31 cellular contexts compared by ENCODE assay signal in genomic region chr5:161089569-161089968, GRCh38.
"Had no signal": no experiment of that assay in that cellular context is flagged by ENCODE, and none has a peak within 500 bp of the region (broad histone marks: within the 10 kb centered on the region; RNA-seq: fewer than 3 reads in every experiment).

No MANE protein-coding gene starts in this region.

- H3K4me1 ChIP-seq: ascending aorta had no signal

- H3K36me3 ChIP-seq: ascending aorta, cardiac muscle cell had no signal

- H3K9me3 ChIP-seq: ascending aorta had no signal

- FAIRE-seq: bronchial epithelial cell, TTC549 had no signal

- H3K4me3 ChIP-seq: ascending aorta, cardiac muscle cell had no signal

- DNase-seq: activated B cell treated with CpG ODN at 0.5 μM for 24 hours; activated CD4-positive, alpha-beta memory T cell treated with anti-CD3 and anti-CD28 coated beads, Interleukin-2, amount 10 ng/mL, durations not matched to agents 7 days and 5 days; activated CD4-positive, alpha-beta T cell treated with anti-CD3 and anti-CD28 coated beads for 1 hour; activated CD4-positive, alpha-beta T cell treated with anti-CD3 and anti-CD28 coated beads for 36 hours; activated CD4-positive, alpha-beta T cell treated with anti-CD3 and anti-CD28 coated beads for 48 hours; activated CD4-positive, alpha-beta T cell treated with anti-CD3 and anti-CD28 coated beads, Interleukin-2, amount 10 ng/mL, durations not matched to agents 7 days and 5 days; activated CD4-positive, alpha-beta T cell treated with anti-CD3 and anti-CD28 coated beads, Interleukin-2, amount 50 U/mL, for 48 hours; activated CD8-positive, alpha-beta memory T cell treated with anti-CD3 and anti-CD28 coated beads for 24 hours; activated CD8-positive, alpha-beta memory T cell treated with anti-CD3 and anti-CD28 coated beads, Interleukin-2, amount 10 ng/mL, durations not matched to agents 7 days and 5 days; activated CD8-positive, alpha-beta memory T cell treated with anti-CD3 and anti-CD28 coated beads, Interleukin-2, amount 50 U/mL, for 48 hours; activated CD8-positive, alpha-beta T cell treated with anti-CD3 and anti-CD28 coated beads, Interleukin-2, amount 10 ng/mL, durations not matched to agents 7 days and 5 days; activated effector memory CD4-positive, alpha-beta T cell treated with Interleukin-2 at 50 U/mL for 16 hours; activated gamma-delta T cell treated with Interleukin-2 at 50 U/mL for 16 hours; activated naive CD4-positive, alpha-beta T cell treated with anti-CD3 and anti-CD28 coated beads, Interleukin-2, amount 10 ng/mL, durations not matched to agents 7 days and 5 days; activated naive CD4-positive, alpha-beta T cell treated with Interleukin-2 at 50 U/mL for 16 hours; activated naive CD8-positive, alpha-beta T cell treated with anti-CD3 and anti-CD28 coated beads, Interleukin-2, amount 10 ng/mL, durations not matched to agents 7 days and 5 days; activated naive CD8-positive, alpha-beta T cell treated with anti-CD3 and anti-CD28 coated beads, Interleukin-2, amount 50 U/mL, for 24 hours; activated T-cell treated with anti-CD3 and anti-CD28 coated beads, Interleukin-2, amount 50 U/mL, for 24 hours; activated T-cell treated with anti-CD3 and anti-CD28 coated beads, Interleukin-2, amount 50 U/mL, for 48 hours; amygdala; anterior cingulate cortex; caudate nucleus; cerebellar nuclear complex; T-helper 1 cell; T-helper 2 cell; T-helper 9 cell had no signal

- H3K27me3 ChIP-seq: ascending aorta, cardiac muscle cell had no signal

- H3K27ac ChIP-seq: ascending aorta, cardiac muscle cell, VCaP had no signal

- ATAC-seq: activated CD4-positive, alpha-beta T cell treated with anti-CD3 and anti-CD28 coated beads for 36 hours; activated CD8-positive, alpha-beta memory T cell treated with anti-CD3 and anti-CD28 coated beads, Interleukin-2, amount 10 ng/mL, durations not matched to agents 7 days and 5 days; activated CD8-positive, alpha-beta T cell treated with anti-CD3 and anti-CD28 coated beads, Interleukin-2, amount 10 ng/mL, durations not matched to agents 7 days and 5 days; activated naive CD8-positive, alpha-beta T cell treated with anti-CD3 and anti-CD28 coated beads, Interleukin-2, amount 50 U/mL, for 24 hours had no signal
